ENCODE assay signal across 19 cellular contexts in the genomic region with DNA sequence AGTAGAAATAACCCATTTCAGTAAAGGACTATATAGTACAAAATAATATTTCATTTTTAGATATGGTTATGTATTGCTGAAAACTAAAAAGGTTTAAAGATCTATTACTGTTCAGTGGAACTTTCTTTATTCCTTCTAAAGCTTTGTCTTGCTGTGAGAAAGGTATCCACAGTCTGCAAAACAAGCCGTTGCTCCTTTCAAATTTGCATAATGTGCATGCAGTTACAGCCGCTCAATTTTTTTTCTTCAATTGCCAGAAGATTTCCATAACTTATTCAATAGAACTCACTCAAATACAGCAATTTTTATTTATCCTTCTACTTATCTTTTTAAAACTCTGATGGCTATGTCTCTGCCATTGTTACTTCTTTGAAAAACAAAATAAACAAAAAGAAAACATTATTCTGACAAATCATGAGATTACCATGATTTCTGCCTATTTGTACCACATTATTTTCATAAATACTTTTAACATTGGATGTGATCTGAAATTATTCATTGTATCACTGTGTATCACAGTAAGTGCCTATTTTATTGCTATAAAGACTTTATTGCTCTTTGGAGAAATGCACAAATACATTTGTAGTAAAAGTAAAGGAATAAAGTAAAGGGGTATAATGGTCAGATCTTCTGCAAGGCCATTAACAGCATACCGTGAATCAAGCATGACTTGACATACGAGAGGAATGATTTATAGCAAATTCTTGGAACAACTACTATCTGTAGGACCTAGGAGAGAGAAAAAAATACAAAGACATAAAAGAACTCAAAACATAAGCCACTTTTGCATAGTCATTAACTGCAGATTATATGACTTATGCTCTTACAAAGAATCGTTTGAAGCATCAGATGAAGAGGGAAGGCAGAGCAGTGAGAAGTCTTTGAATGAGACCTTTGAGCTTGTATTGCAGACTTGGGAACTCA.
"Had no signal": no experiment of that assay in that cellular context is flagged by ENCODE, and none has a peak within 500 bp of the region (broad histone marks: within the 10 kb centered on the region; RNA-seq: fewer than 3 reads in every experiment).

No MANE protein-coding gene starts in this region.

- H3K27ac Mint-ChIP-seq: activated CD8-positive, alpha-beta memory T cell treated with anti-CD3 and anti-CD28 coated beads, Interleukin-2, amount 10 ng/mL, durations not matched to agents 7 days and 5 days; activated T-cell treated with anti-CD3 and anti-CD28 coated beads, Interleukin-2, amount 50 U/mL, for 24 hours; naive B cell had no signal

- H3K36me3 ChIP-seq: cardiac muscle cell, esophagus muscularis mucosa, neutrophil, tibial nerve, vagina had no signal

- DNase-seq: activated CD4-positive, alpha-beta T cell treated with anti-CD3 and anti-CD28 coated beads, Interleukin-2, amount 50 U/mL, for 1 hour; activated CD4-positive, CD25-positive, alpha-beta regulatory T cell; activated CD8-positive, alpha-beta memory T cell treated with anti-CD3 and anti-CD28 coated beads, Interleukin-2, amount 10 ng/mL, durations not matched to agents 7 days and 5 days; activated gamma-delta T cell; activated T-cell treated with anti-CD3 and anti-CD28 coated beads, Interleukin-2, amount 50 U/mL, for 24 hours; foreskin fibroblast; head of caudate nucleus; left colon; naive B cell; posterior cingulate gyrus; stimulated activated CD4-positive, alpha-beta T cell treated with anti-CD3 and anti-CD28 coated beads, Interleukin-15, amount 100 ng/mL, for 24 hours; stimulated activated CD4-positive, alpha-beta T cell treated with anti-CD3 and anti-CD28 coated beads, Interleukin-4, amount 100 ng/mL, for 24 hours had no signal

- FAIRE-seq: colon had no signal

- ATAC-seq: activated CD8-positive, alpha-beta memory T cell treated with anti-CD3 and anti-CD28 coated beads, Interleukin-2, amount 10 ng/mL, durations not matched to agents 7 days and 5 days; left colon had no signal

- H3K4me1 ChIP-seq: esophagus muscularis mucosa, tibial nerve, vagina had no signal

- H3K27ac ChIP-seq: cardiac muscle cell, esophagus muscularis mucosa, neutrophil, tibial nerve, vagina had no signal

- H3K4me3 ChIP-seq: cardiac muscle cell, esophagus muscularis mucosa, lung, tibial nerve, vagina had no signal

- H3K9me3 ChIP-seq: neutrophil had no signal

- H3K27me3 Mint-ChIP-seq: activated CD8-positive, alpha-beta memory T cell treated with anti-CD3 and anti-CD28 coated beads, Interleukin-2, amount 10 ng/mL, durations not matched to agents 7 days and 5 days; activated T-cell treated with anti-CD3 and anti-CD28 coated beads, Interleukin-2, amount 50 U/mL, for 24 hours had no signal

- H3K4me3 Mint-ChIP-seq: activated CD8-positive, alpha-beta memory T cell treated with anti-CD3 and anti-CD28 coated beads, Interleukin-2, amount 10 ng/mL, durations not matched to agents 7 days and 5 days; activated T-cell treated with anti-CD3 and anti-CD28 coated beads, Interleukin-2, amount 50 U/mL, for 24 hours; naive B cell had no signal

- H3K27me3 ChIP-seq: cardiac muscle cell, esophagus muscularis mucosa, neutrophil, tibial nerve, vagina had no signal
